9 cellular contexts compared by ENCODE assay signal in genomic region chr12:52230364-52231281, GRCh38. TPM values are rescaled to one million over a fixed set of nuclear protein-coding genes. Genes with fewer than 3 reads are reported as not detected.
A peak's percentile ranks its signal among the peaks of the same experiment; 100 is the strongest.
DNase-seq lines count a peak whose midpoint lies in the region; ATAC-seq and TF ChIP-seq lines count a peak whose summit lies in the region.
"Had no signal": no experiment of that assay in that cellular context is flagged by ENCODE, and none has a peak within 500 bp of the region (broad histone marks: within the 10 kb centered on the region; RNA-seq: fewer than 3 reads in every experiment).

No MANE protein-coding gene starts in this region.

- H3K9me3 ChIP-seq in HEK293 (ENCODE audit: control insufficient read depth, insufficient read depth, low read depth, low read length) (no peaks in the 10 kb centered on the region), mucosa of descending colon (no peaks in the 10 kb centered on the region), adrenal gland (replicated peaks in 1 of 3) (no peaks in the 10 kb centered on the region)

- TF ChIP-seq CTCF in HEK293 (tag by site-specific recombination; IDR thresholded peaks at IDR 0.05), result no peak
- TF ChIP-seq CTCF in type B pancreatic cell (conservative IDR thresholded peaks at IDR 0.05), result no peak
- no peak for TF ChIP-seq CTCF in mucosa of descending colon (IDR thresholded peaks at IDR 0.05)
- no peak for TF ChIP-seq CTCF in adrenal gland (IDR thresholded peaks at IDR 0.05)

- peaks cover 51% of the 10 kb centered on the region for H3K27me3 Mint-ChIP-seq in type B pancreatic cell

- no peak overlapping the region for H3K27ac ChIP-seq in HEK293 (ENCODE audit: extremely low read depth, low read depth, low read length)
- H3K27ac ChIP-seq in adrenal gland, result peak overlapping the region in 1 of 5 donors; percentile 34
- H3K27ac ChIP-seq: KMS-11 had no signal

- peak overlapping the region; percentile 75 for H3K27ac Mint-ChIP-seq in type B pancreatic cell
- H3K27ac Mint-ChIP-seq: activated CD8-positive, alpha-beta memory T cell treated with anti-CD3 and anti-CD28 coated beads, Interleukin-2, amount 10 ng/mL, durations not matched to agents 7 days and 5 days had no signal

- ATAC-seq in mucosa of descending colon, result no peak
- ATAC-seq: activated CD8-positive, alpha-beta memory T cell treated with anti-CD3 and anti-CD28 coated beads, Interleukin-2, amount 10 ng/mL, durations not matched to agents 7 days and 5 days had no signal

- no peaks in the 10 kb centered on the region for H3K4me1 ChIP-seq in HEK293 (ENCODE audit: control insufficient read depth, insufficient read depth, low read length)
- H3K4me1 ChIP-seq in mucosa of descending colon (ENCODE audit: low read depth), result peaks cover 9% of the 10 kb centered on the region
- peaks cover 0 to 7% of the 10 kb centered on the region in 2 donors for H3K4me1 ChIP-seq in adrenal gland (replicated peaks in 1 of 2)

- peak; percentile 64 for DNase-seq in astrocyte of the hippocampus (ENCODE audit: low read depth, low spot score)
- peak; percentile 90 for DNase-seq in hepatic stellate cell (ENCODE audit: low spot score)
- no peak for DNase-seq in type B pancreatic cell (ENCODE audit: extremely low spot score, unreplicated experiment)
- DNase-seq in activated T-cell treated with anti-CD3 and anti-CD28 coated beads, Interleukin-2, amount 50 U/mL, for 1 hour, result no peak
- DNase-seq in mucosa of descending colon, result no peak
- no peak for DNase-seq in adrenal gland
- DNase-seq: activated CD8-positive, alpha-beta memory T cell treated with anti-CD3 and anti-CD28 coated beads, Interleukin-2, amount 10 ng/mL, durations not matched to agents 7 days and 5 days had no signal

- H3K4me3 Mint-ChIP-seq in type B pancreatic cell, result peak overlapping the region; percentile 88
- H3K4me3 Mint-ChIP-seq: activated CD8-positive, alpha-beta memory T cell treated with anti-CD3 and anti-CD28 coated beads, Interleukin-2, amount 10 ng/mL, durations not matched to agents 7 days and 5 days had no signal

- no peaks in the 10 kb centered on the region for H3K36me3 Mint-ChIP-seq in type B pancreatic cell
- H3K36me3 Mint-ChIP-seq: activated CD8-positive, alpha-beta memory T cell treated with anti-CD3 and anti-CD28 coated beads, Interleukin-2, amount 10 ng/mL, durations not matched to agents 7 days and 5 days had no signal

- H3K4me1 Mint-ChIP-seq in type B pancreatic cell (ENCODE audit: unreplicated experiment), result peaks cover 25% of the 10 kb centered on the region
- H3K4me1 Mint-ChIP-seq: activated CD8-positive, alpha-beta memory T cell treated with anti-CD3 and anti-CD28 coated beads, Interleukin-2, amount 10 ng/mL, durations not matched to agents 7 days and 5 days had no signal

- H3K36me3 ChIP-seq in HEK293 (ENCODE audit: control insufficient read depth in 2 of 2, insufficient read depth in 1 of 2, low read length in 2 of 2) (no peaks in the 10 kb centered on the region), mucosa of descending colon (ENCODE audit: low read depth) (no peaks in the 10 kb centered on the region), adrenal gland (replicated peaks in 1 of 2) (no peaks in the 10 kb centered on the region)

- no peaks in the 10 kb centered on the region for H3K9me3 Mint-ChIP-seq in type B pancreatic cell

- POLR2A ChIA-PET in HEK293 (lab: Yijun Ruan, JAX), result interaction anchor here (0.7 kb wide), 1 partner anchor 8 kb away, joined by 3 read pairs; no protein-coding TSS in a partner anchor

- intact Hi-C loops in mucosa of descending colon (cut with DNase I, micrococcal nuclease) (no loop called here), adrenal gland (cut with DNase I) (loop anchor here (5.0 kb wide), 2 partner anchors 47 to 97 kb away; no protein-coding TSS in a partner anchor)

- H3K4me3 ChIP-seq in HEK293 (ENCODE audit: low read depth, low read length) (no peak overlapping the region), mucosa of descending colon (no peak overlapping the region), adrenal gland (no peak overlapping the region)

- no peak for TF ChIP-seq POLR2A in adrenal gland (IDR thresholded peaks at IDR 0.05)

- 56 to 73% (median 62%) methylated on average over 8 of the region's 8 CpGs for WGBS in adrenal gland, 4 donors

- H3K27me3 ChIP-seq in adrenal gland, result peaks cover 20% of the 10 kb centered on the region

- CTCF ChIA-PET in HEK293 (lab: Yijun Ruan, JAX), result interaction anchor here (0.6 to 1.6 kb wide), 4 partner anchors 8 to 95 kb away, joined by 3 to 5 read pairs (median 3); no protein-coding TSS in a partner anchor

TF ChIP-seq in HEK293, 187 proteins besides CTCF, POLR2A, EP300 and RAD21:
- TF ChIP-seq ZEB2 (tag by site-specific recombination; IDR thresholded peaks at IDR 0.05) (no peak), ZNF155 (tag by site-specific recombination; IDR thresholded peaks at IDR 0.05) (no peak), ZBTB49 (tag by site-specific recombination; IDR thresholded peaks at IDR 0.05; ENCODE audit: low read depth) (no peak), EGR2 (tag by site-specific recombination; IDR thresholded peaks at IDR 0.05; ENCODE audit: low read depth) (0 out of 2 replicates have a peak, but pooled peaks have one; percentile 16), ZFP41 (tag by site-specific recombination; IDR thresholded peaks at IDR 0.05; ENCODE audit: borderline replicate concordance) (no peak), SCRT1 (tag by site-specific recombination; IDR thresholded peaks at IDR 0.05; ENCODE audit: borderline replicate concordance) (no peak), HOXC10 (CRISPR knock-in tag; IDR thresholded peaks at IDR 0.05) (no peak), ZNF341 (tag by site-specific recombination; IDR thresholded peaks at IDR 0.05; ENCODE audit: low read depth) (0 out of 2 replicates have a peak, but pooled peaks have one; percentile 30), GLIS2 (tag by site-specific recombination; IDR thresholded peaks at IDR 0.05) (no peak), ZNF768 (tag by site-specific recombination; IDR thresholded peaks at IDR 0.05) (no peak), AEBP2 (tag by site-specific recombination; IDR thresholded peaks at IDR 0.05; ENCODE audit: borderline replicate concordance) (no peak)

RNA-seq across cellular contexts. Expression of gene KRT7, which starts 2.4 kb away (rescaled TPM):
- 125 and 293 TPM in 2 replicates for total RNA-seq in type B pancreatic cell (ENCODE audit: low replicate concordance)
- 1 to 10 TPM; 1.0 to 6.4 (median 1.7) TPM for total RNA-seq in mucosa of descending colon
- 10 to 100 TPM in 2 of 8 donors, 1 to 10 TPM in 6; 1.3 to 13.5 (median 8.4) TPM for total RNA-seq in adrenal gland
- 10 to 100 TPM in 2 of 3 donors, 1 to 10 TPM in 1; 2.1 to 34.8 (median 12.1) TPM for polyA plus RNA-seq in adrenal gland

RNA-seq across cellular contexts. Expression of gene KRT80, which starts 38.8 kb away (rescaled TPM):
- total RNA-seq in type B pancreatic cell (ENCODE audit: low replicate concordance) (23.1 and 65.1 TPM in 2 replicates), mucosa of descending colon (under 1 TPM in 1 of 3 donors, not detected in 2; 0.06 TPM), adrenal gland (10 to 100 TPM in 1 of 8 donors, 1 to 10 TPM in 6, under 1 TPM in 1; 0.95 to 14.6 (median 6.3) TPM)
- 1 to 10 TPM; 1.8 to 8.8 (median 2.5) TPM for polyA plus RNA-seq in adrenal gland
- total RNA-seq: activated CD8-positive, alpha-beta memory T cell treated with anti-CD3 and anti-CD28 coated beads, Interleukin-2, amount 10 ng/mL, durations not matched to agents 7 days and 5 days had no signal

RNA-seq across cellular contexts. Expression of gene KRT86, which starts 43.8 kb away (rescaled TPM):
- total RNA-seq in type B pancreatic cell (ENCODE audit: low replicate concordance) (0.14 TPM in 1 of 2 replicates, not detected in the other), mucosa of descending colon (under 1 TPM in 2 of 3 donors, not detected in 1; 0.35 to 0.58 TPM), adrenal gland (1 to 10 TPM in 5 of 8 donors, under 1 TPM in 3; 0.69 to 6.2 (median 1.4) TPM)
- polyA plus RNA-seq in adrenal gland, result 1 to 10 TPM in 1 of 3 donors, under 1 TPM in 1, not detected in 1; 0.61 to 1.4 TPM

Comparison
In these comparisons a context has a peak if more than half of its experiments do, and no peak if none do; other contexts are left out.
1. DNase-seq: peak in astrocyte of the hippocampus (single experiment) and hepatic stellate cell (single experiment); none in type B pancreatic cell (single experiment), activated T-cell treated with anti-CD3 and anti-CD28 coated beads, Interleukin-2, amount 50 U/mL, for 1 hour (single experiment), mucosa of descending colon (0 of 3) and adrenal gland (0 of 7).
2. intact Hi-C loops: an anchor here in adrenal gland (5.0 kb wide); none called in mucosa of descending colon.